In the genomic region with DNA sequence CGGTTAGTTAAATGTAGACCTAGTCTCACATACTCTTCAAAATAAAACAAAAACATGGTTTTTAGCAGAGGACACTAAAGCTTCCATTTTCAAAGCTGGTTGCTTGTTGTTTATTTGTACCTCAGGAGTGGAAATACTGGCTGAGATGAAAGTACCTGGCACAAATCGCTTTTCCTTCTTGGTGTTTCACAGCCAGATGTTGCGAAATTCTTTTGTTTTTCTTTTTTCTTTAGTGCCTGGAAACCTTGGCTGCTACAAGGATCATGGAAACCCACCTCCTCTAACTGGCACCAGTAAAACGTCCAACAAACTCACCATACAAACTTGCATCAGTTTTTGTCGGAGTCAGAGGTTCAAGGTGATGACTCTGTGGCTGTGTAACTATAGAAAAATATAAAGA, we compare ENCODE assay signal across 15 cellular contexts. TPM values are rescaled to one million over a fixed set of nuclear protein-coding genes. Genes with fewer than 3 reads are reported as not detected.
A peak's percentile ranks its signal among the peaks of the same experiment; 100 is the strongest.
DNase-seq lines count a peak whose midpoint lies in the region; ATAC-seq, FAIRE-seq and TF ChIP-seq lines count a peak whose summit lies in the region.
"Had no signal": no experiment of that assay in that cellular context is flagged by ENCODE, and none has a peak within 500 bp of the region (broad histone marks: within the 10 kb centered on the region; RNA-seq: fewer than 3 reads in every experiment).

No MANE protein-coding gene starts in this region.

- TF ChIP-seq EP300 in H1 (IDR thresholded peaks at IDR 0.05; ENCODE audit: borderline replicate concordance in 1 of 2, low read depth in 2 of 2, low read length in 2 of 2) = no peak

- H3K23ac ChIP-seq in H1 (ENCODE audit: insufficient read length) = no peak overlapping the region

- TF ChIP-seq RAD21 in H1 (IDR thresholded peaks at IDR 0.05 in 1 of 2, conservative IDR thresholded peaks at IDR 0.05 in 1 of 2; ENCODE audit: low read depth in 2 of 2, low read length in 2 of 2) = no peak
- no peak for TF ChIP-seq RAD21 in liver (IDR thresholded peaks at IDR 0.05)

- H3K56ac ChIP-seq in H1 (replicated peaks; ENCODE audit: insufficient read length, low read depth, low read length) = no peak overlapping the region

- no peak overlapping the region for H4K5ac ChIP-seq in H1 (ENCODE audit: insufficient read length, low read depth, low read length)

- H3K36me3 ChIP-seq in H1 (ENCODE audit: control insufficient read depth in 2 of 4, insufficient read depth in 4 of 4, low read length in 3 of 4) (no peaks in the 10 kb centered on the region), liver (ENCODE audit: control insufficient read depth in 4 of 4, insufficient read depth in 3 of 4, low read depth in 1 of 4, low read length in 3 of 4) (peaks cover 0 to 2% (median 0%) of the 10 kb centered on the region in 4 donors), upper lobe of right lung (no peaks in the 10 kb centered on the region)
- H3K36me3 ChIP-seq: BLaER1, SJSA1 had no signal

- no peak overlapping the region for H3K27ac Mint-ChIP-seq in immature natural killer cell

- peaks cover 4 to 6% of the 10 kb centered on the region in 2 experiments; a peak in 3 of 4 replicates for H3K9me3 ChIP-seq in H1 (ENCODE audit: insufficient read depth in 2 of 2, low read depth in 1 of 2, low read length in 1 of 2)
- H3K9me3 ChIP-seq in liver (ENCODE audit: control insufficient read depth in 4 of 4, low read length in 3 of 4) = no peaks in the 10 kb centered on the region
- H3K9me3 ChIP-seq in upper lobe of right lung = no peaks in the 10 kb centered on the region
- H3K9me3 ChIP-seq: SJSA1 had no signal

- intact Hi-C loops in upper lobe of right lung (cut with DNase I) = no loop called here

- H3K36me3 Mint-ChIP-seq in immature natural killer cell = peaks cover 0 to 4% (median 3%) of the 10 kb centered on the region in 3 donors

- no peak overlapping the region for H3K14ac ChIP-seq in H1 (ENCODE audit: insufficient read length)

- POLR2A ChIA-PET in H1 (lab: Charles Lee; ENCODE audit: partially characterized antibody) = no interaction called here

- peaks cover 3% of the 10 kb centered on the region; the same call in 1 of the 2 replicates for H3K23me2 ChIP-seq in H1 (ENCODE audit: low read depth, low read length)

- no peak overlapping the region for H2BK15ac ChIP-seq in H1 (ENCODE audit: low read length)

- H3K27me3 ChIP-seq in H1 (replicated peaks in 1 of 4; ENCODE audit: control insufficient read depth in 3 of 4, extremely low read depth in 1 of 4, insufficient read depth in 3 of 4, low read length in 3 of 4) = no peaks in the 10 kb centered on the region
- no peaks in the 10 kb centered on the region for H3K27me3 ChIP-seq in liver (ENCODE audit: control insufficient read depth in 4 of 4, insufficient read depth in 4 of 4, low read length in 3 of 4)
- H3K27me3 ChIP-seq in upper lobe of right lung = no peaks in the 10 kb centered on the region
- H3K27me3 ChIP-seq: BLaER1, SJSA1 had no signal

- H2BK20ac ChIP-seq in H1 (ENCODE audit: low read length) = no peak overlapping the region

- H3K9me3 Mint-ChIP-seq in immature natural killer cell = peaks cover 0 to 4% (median 2%) of the 10 kb centered on the region in 6 donors

- H3K4me1 ChIP-seq in H1 (replicated peaks in 1 of 4; ENCODE audit: control insufficient read depth in 3 of 4, insufficient read depth in 4 of 4, low read length in 3 of 4) (no peaks in the 10 kb centered on the region), liver (ENCODE audit: control insufficient read depth in 4 of 4, insufficient read depth in 4 of 4, low read length in 3 of 4) (peaks cover 0 to 2% (median 1%) of the 10 kb centered on the region in 4 donors), upper lobe of right lung (peaks cover 4% of the 10 kb centered on the region)
- H3K4me1 ChIP-seq: BLaER1, SJSA1 had no signal

- no peaks in the 10 kb centered on the region for H3K79me1 ChIP-seq in H1 (ENCODE audit: low read depth, low read length)

- CTCF ChIA-PET in H1 (lab: Charles Lee; ENCODE audit: partially characterized antibody) = interaction anchor here (0.7 kb wide), 1 partner anchor 28 kb away, joined by 3 read pairs; no protein-coding TSS in a partner anchor

- no peak overlapping the region for H3K4me3 Mint-ChIP-seq in immature natural killer cell

- DNase-seq in NCI-H226 (peak; percentile 18), H1 (ENCODE audit: low read depth in 1 of 2, low spot score in 2 of 2) (no peak), upper lobe of right lung (no peak), immature natural killer cell (no peak)
- DNase-seq: GF-D8, NCI-H1048, NCI-H345, NCI-H69, PC-3 had no signal

- no peak overlapping the region for H2BK5ac ChIP-seq in H1 (ENCODE audit: low read depth, low read length)

- H2AK5ac ChIP-seq in H1 (ENCODE audit: low read depth, low read length) = no peak overlapping the region

- H3K9ac ChIP-seq in H1 (replicated peaks in 1 of 4; ENCODE audit: extremely low read depth in 1 of 4, low read depth in 3 of 4, low read length in 3 of 4) (no peak overlapping the region), liver (ENCODE audit: low read depth in 1 of 2, low read length in 2 of 2) (no peak overlapping the region)
- H3K9ac ChIP-seq: BLaER1 had no signal

- H3K4me3 ChIP-seq in H1 (ENCODE audit: extremely low read depth in 1 of 4, insufficient read depth in 2 of 4, low read depth in 3 of 4, low read length in 4 of 4) (no peak overlapping the region), liver (ENCODE audit: low read depth in 1 of 3, low read length in 3 of 3) (no peak overlapping the region), upper lobe of right lung (no peak overlapping the region)
- H3K4me3 ChIP-seq: BLaER1, SJSA1 had no signal

- TF ChIP-seq POLR2A in H1 (IDR thresholded peaks at IDR 0.05; ENCODE audit: control extremely low read depth in 1 of 2, low read depth in 2 of 2, low read length in 2 of 2) = no peak

- H3K4me1 Mint-ChIP-seq in immature natural killer cell = peaks cover 10 to 11% of the 10 kb centered on the region in 2 donors

- H4K91ac ChIP-seq in H1 (replicated peaks; ENCODE audit: insufficient read length, low read length) = no peak overlapping the region

- H3K27me3 Mint-ChIP-seq in immature natural killer cell (ENCODE audit: low read depth in 3 of 3) = peaks cover 2 to 10% (median 9%) of the 10 kb centered on the region in 3 donors

- H2AFZ ChIP-seq in H1 (ENCODE audit: low read length) = no peak overlapping the region

- 89% methylated on average over 5 of the region's 5 CpGs; no CpG with 5 or more reads in 1 of the 2 experiments for WGBS in H1 (ENCODE audit: extremely low coverage in 1 of 2, insufficient coverage in 1 of 2, insufficient read length in 1 of 2, insufficient replicate concordance in 2 of 2, low coverage in 1 of 2, low lambda C conversion rate in 2 of 2, missing lambda C conversion rate in 1 of 2), 2 experiments
- WGBS in liver = 64% methylated on average over 5 of the region's 5 CpGs

- H4K20me1 ChIP-seq in H1 (replicated peaks in 1 of 2; ENCODE audit: control insufficient read depth in 1 of 2, insufficient read depth in 2 of 2, low read length in 2 of 2) = no peaks in the 10 kb centered on the region
- H4K20me1 ChIP-seq: BLaER1 had no signal

- H2BK120ac ChIP-seq in H1 (replicated peaks; ENCODE audit: low read depth, low read length) = no peak overlapping the region

- TF ChIP-seq CTCF in H1 (IDR thresholded peaks at IDR 0.05; ENCODE audit: control extremely low read depth in 1 of 3, insufficient read depth in 1 of 3, low read depth in 1 of 3, low read length in 3 of 3) (no peak), liver (IDR thresholded peaks at IDR 0.05; ENCODE audit: low read depth, low read length, missing input control) (no peak), upper lobe of right lung (IDR thresholded peaks at IDR 0.05) (no peak)

- H3K18ac ChIP-seq in H1 (ENCODE audit: extremely low read depth, low read length) = no peak overlapping the region

- ATAC-seq in upper lobe of right lung = no peak
- ATAC-seq in GM21360 (IDR thresholded peaks at IDR 0.05; ENCODE audit: unreplicated experiment) = no peak
- ATAC-seq in HG03457 (IDR thresholded peaks at IDR 0.05; ENCODE audit: unreplicated experiment) = no peak
- ATAC-seq: PC-3 had no signal

- H2BK12ac ChIP-seq in H1 (ENCODE audit: low read depth, low read length) = no peak overlapping the region

- H3K79me2 ChIP-seq in H1 (ENCODE audit: control insufficient read depth in 1 of 2, insufficient read depth in 2 of 2, low read length in 2 of 2) = no peaks in the 10 kb centered on the region

- no peak overlapping the region for H3K4ac ChIP-seq in H1 (replicated peaks; ENCODE audit: insufficient read length, low read depth, low read length)

- H3K4me2 ChIP-seq in H1 (ENCODE audit: insufficient read depth in 1 of 2, low read depth in 2 of 2, low read length in 2 of 2) = no peak overlapping the region
- H3K4me2 ChIP-seq: BLaER1 had no signal

- H3K27ac ChIP-seq in H1 (ENCODE audit: low read depth, low read length) (no peak overlapping the region), liver (ENCODE audit: low read depth in 1 of 2, low read length in 2 of 2) (no peak overlapping the region), upper lobe of right lung (peak overlapping the region; percentile 58)
- H3K27ac ChIP-seq: BLaER1, SJSA1 had no signal

- FAIRE-seq in H1 (lab: Jason Lieb, UNC) = no peak

- no peak overlapping the region for H4K8ac ChIP-seq in H1 (ENCODE audit: extremely low read depth, insufficient read depth, low read length)

RNA-seq across cellular contexts. Expression of a gene that starts 48.3 kb away (rescaled TPM):
- 3.2 TPM in 2 replicates for total RNA-seq in H1 (2021; fragmentation: NEBNext Ultra II Directional; extraction: Animal tissue kit (Norgen Biotek cat#: 25700))
- polyA plus RNA-seq in H1 (2011; rRNA removed) = 2.1 and 5.9 TPM in 2 replicates
- 2.1 TPM for polyA plus RNA-seq in H1 (2011; cell fraction: cytosol; rRNA removed)
- polyA plus RNA-seq in H1 (2011; cell fraction: nucleus; rRNA removed) = 3.6 TPM
- polyA plus RNA-seq in H1 (2012, experiment 1 of 2) = 1.6 to 2.6 TPM (median 1.9 TPM) in 4 replicates
- 1.8 TPM for polyA plus RNA-seq in H1 (2012, experiment 2 of 2)
- 2.2 TPM for polyA plus RNA-seq in H1 (2013, experiment 1 of 2)
- polyA plus RNA-seq in H1 (2013, experiment 2 of 2) = 2.8 TPM
- 2.0 and 2.5 TPM in 2 replicates for polyA minus RNA-seq in H1 (2011; rRNA and poly(A)+ RNA removed)
- 2.9 TPM for polyA minus RNA-seq in H1 (2011; cell fraction: cytosol; rRNA and poly(A)+ RNA removed)
- polyA minus RNA-seq in H1 (2011; cell fraction: nucleus; rRNA and poly(A)+ RNA removed) = 1.7 TPM
- total RNA-seq in liver = 10 to 100 TPM in 1 of 2 donors, 1 to 10 TPM in 1; 5.4 to 22.6 TPM
- 1 to 10 TPM; 1.2 to 2.2 TPM for polyA plus RNA-seq in liver
- 23.3 TPM for total RNA-seq in upper lobe of right lung
- not detected for polyA plus RNA-seq in immature natural killer cell

RNA-seq across cellular contexts. Expression of a gene that starts 59.5 kb away (rescaled TPM):
- total RNA-seq in H1 (2021; fragmentation: NEBNext Ultra II Directional; extraction: Animal tissue kit (Norgen Biotek cat#: 25700)) = not detected in 2 replicates
- polyA plus RNA-seq in H1 (2011; rRNA removed) = not detected in 2 replicates
- not detected for polyA plus RNA-seq in H1 (2011; cell fraction: cytosol; rRNA removed)
- not detected for polyA plus RNA-seq in H1 (2011; cell fraction: nucleus; rRNA removed)
- not detected in 4 replicates for polyA plus RNA-seq in H1 (2012, experiment 1 of 2)
- not detected for polyA plus RNA-seq in H1 (2012, experiment 2 of 2)
- polyA plus RNA-seq in H1 (2013, experiment 1 of 2) = not detected
- polyA plus RNA-seq in H1 (2013, experiment 2 of 2) = not detected
- polyA minus RNA-seq in H1 (2011; rRNA and poly(A)+ RNA removed) = not detected in 2 replicates
- not detected for polyA minus RNA-seq in H1 (2011; cell fraction: cytosol; rRNA and poly(A)+ RNA removed)
- polyA minus RNA-seq in H1 (2011; cell fraction: nucleus; rRNA and poly(A)+ RNA removed) = not detected
- total RNA-seq in liver = under 1 TPM in 1 of 2 donors, not detected in 1; 0.14 TPM
- polyA plus RNA-seq in liver = not detected
- not detected for total RNA-seq in upper lobe of right lung
- polyA plus RNA-seq in immature natural killer cell = not detected
- total RNA-seq: H4, PC-3, SJSA1 had no signal
